In the genomic region with DNA sequence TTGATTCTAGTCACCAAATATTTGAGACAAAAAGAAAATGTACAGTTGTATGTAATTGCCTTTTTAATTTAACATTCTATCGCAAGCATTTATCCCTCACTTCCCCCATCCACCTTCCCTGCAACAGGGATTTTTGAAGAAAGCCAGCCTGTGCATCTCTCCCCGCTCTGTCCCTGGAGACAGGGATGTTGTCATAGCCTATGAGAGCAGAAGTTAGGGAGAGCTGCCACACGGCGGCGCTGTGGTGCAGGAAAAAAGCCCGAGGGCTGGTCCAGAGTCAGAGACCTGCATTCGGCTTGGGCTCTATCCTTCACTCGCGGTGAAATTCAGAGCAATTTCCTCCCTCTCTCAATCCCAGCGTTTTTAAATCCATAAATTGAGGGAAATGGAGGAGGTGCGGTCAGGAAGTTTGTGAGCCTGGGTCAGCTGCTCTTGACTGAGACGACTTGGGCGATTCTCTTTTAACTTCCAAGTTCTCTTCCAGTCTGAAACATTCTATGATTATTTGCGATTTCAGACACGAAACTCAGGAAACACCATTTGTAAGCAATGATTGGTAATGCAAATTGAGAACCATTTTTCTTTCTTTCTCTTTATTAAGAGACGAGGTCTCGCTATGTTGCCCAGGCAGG, we compare ENCODE assay signal across 9 cellular contexts. TPM values are rescaled to one million over a fixed set of nuclear protein-coding genes. Genes with fewer than 3 reads are reported as not detected.
DNase-seq lines count a peak whose midpoint lies in the region; ATAC-seq, FAIRE-seq and TF ChIP-seq lines count a peak whose summit lies in the region.
"Had no signal": no experiment of that assay in that cellular context is flagged by ENCODE, and none has a peak within 500 bp of the region (broad histone marks: within the 10 kb centered on the region; RNA-seq: fewer than 3 reads in every experiment).

No MANE protein-coding gene starts in this region.

- FAIRE-seq in D721Med (lab: Jason Lieb, UNC) = peak; percentile 29
- FAIRE-seq: colon had no signal

- no peak overlapping the region for H2AK5ac ChIP-seq in IMR-90 (ENCODE audit: low read depth, low read length)

- TF ChIP-seq RAD21 in IMR-90 (IDR thresholded peaks at IDR 0.05; ENCODE audit: low read length) = peak; percentile 98

- peak overlapping the region; percentile 67 for H2AK9ac ChIP-seq in IMR-90 (replicated peaks; ENCODE audit: low read depth, low read length, poor library complexity)

- H3K79me1 ChIP-seq in IMR-90 (ENCODE audit: low read depth in 1 of 2, low read length in 2 of 2) = no peaks in the 10 kb centered on the region

- H3K4me2 ChIP-seq in IMR-90 (ENCODE audit: low read depth, low read length) = no peak overlapping the region

- H3K23ac ChIP-seq in IMR-90 (ENCODE audit: low read depth, low read length) = no peak overlapping the region

- H3K4me3 Mint-ChIP-seq in naive thymus-derived CD8-positive, alpha-beta T cell = peak overlapping the region in 1 of 10 donors; percentile 4
- no peak overlapping the region for H3K4me3 Mint-ChIP-seq in stimulated activated naive B cell treated with anti-CD40 and anti-IgM and Interleukin-4, amounts not matched to agents 10 μg/mL and 1 μg/mL and 100 μg/mL, for 72 hours

- peaks cover 7 to 29% (median 13%) of the 10 kb centered on the region in 4 donors for H3K4me1 Mint-ChIP-seq in naive thymus-derived CD8-positive, alpha-beta T cell
- peaks cover 0 to 3% of the 10 kb centered on the region in 2 donors for H3K4me1 Mint-ChIP-seq in stimulated activated naive B cell treated with anti-CD40 and anti-IgM and Interleukin-4, amounts not matched to agents 10 μg/mL and 1 μg/mL and 100 μg/mL, for 72 hours

- no CpG with 5 or more reads among the region's 17 CpGs for WGBS in IMR-90 (ENCODE audit: extremely low coverage in 2 of 2, insufficient read length in 1 of 2), 2 experiments
- 22% methylated on average over 17 of the region's 17 CpGs for WGBS in esophagus muscularis mucosa

- H2BK5ac ChIP-seq in IMR-90 (ENCODE audit: low read depth, low read length, poor library complexity, severe bottlenecking) = no peak overlapping the region

- intact Hi-C loops in IMR-90 (cut with micrococcal nuclease) (loop anchor here (1.0 to 5.0 kb wide), 6 partner anchors 80 to 271 kb away; no protein-coding TSS in a partner anchor), esophagus muscularis mucosa (cut with DNase I) (loop anchor here (1.0 to 10.0 kb wide), 3 partner anchors 80 to 397 kb away; partner anchors contain the start of gene FAM241B)

- no peak overlapping the region for H4K8ac ChIP-seq in IMR-90 (ENCODE audit: low read depth in 2 of 2, low read length in 2 of 2)

- H2BK20ac ChIP-seq in IMR-90 (ENCODE audit: low read depth, low read length) = no peak overlapping the region

- H3K36me3 ChIP-seq in IMR-90 (ENCODE audit: control insufficient read depth, insufficient read depth, low read length) (no peaks in the 10 kb centered on the region), esophagus muscularis mucosa (no peaks in the 10 kb centered on the region)

- TF ChIP-seq CTCF in D721Med (IDR thresholded peaks at IDR 0.05; ENCODE audit: insufficient read depth, missing control alignments) (peak; percentile 97), IMR-90 (conservative IDR thresholded peaks at IDR 0.05; ENCODE audit: low read depth, low read length) (peak; percentile 94), esophagus muscularis mucosa (IDR thresholded peaks at IDR 0.05) (peak; percentile 91 to 98 (median 91))

- DNase-seq in D721Med (ENCODE audit: insufficient read length, low spot score) (peak; percentile 74), IMR-90 (peak; percentile 64), OCI-M2 (lab: John Stamatoyannopoulos, UW; ENCODE audit: unreplicated experiment) (peak; percentile 63), esophagus muscularis mucosa (ENCODE audit: extremely low spot score) (peak; percentile 96)
- peak; percentile 90 for DNase-seq in activated T-cell treated with anti-CD3 and anti-CD28 coated beads, Interleukin-2, amount 50 U/mL, for 1 hour
- DNase-seq in naive thymus-derived CD8-positive, alpha-beta T cell = peak; percentile 69 to 91 (median 84)
- peak; percentile 71 for DNase-seq in stimulated activated naive B cell treated with anti-CD40 and anti-IgM and Interleukin-4, amounts not matched to agents 10 μg/mL and 1 μg/mL and 100 μg/mL, for 72 hours

- H3K18ac ChIP-seq in IMR-90 (ENCODE audit: low read depth, low read length) = no peak overlapping the region

- H3K9me3 Mint-ChIP-seq in naive thymus-derived CD8-positive, alpha-beta T cell = no peaks in the 10 kb centered on the region
- H3K9me3 Mint-ChIP-seq in stimulated activated naive B cell treated with anti-CD40 and anti-IgM and Interleukin-4, amounts not matched to agents 10 μg/mL and 1 μg/mL and 100 μg/mL, for 72 hours = no peaks in the 10 kb centered on the region

- no TSS peak for BruUV-seq in IMR-90 (replicated peaks; lab: Mats Ljungman, UMichigan)

- TF ChIP-seq EP300 in esophagus muscularis mucosa (IDR thresholded peaks at IDR 0.05) = no peak

- in situ Hi-C loops in IMR-90 (cut with MboI; ENCODE audit: low sequenced_read_pairs) = loop anchor here (10.0 kb wide), 1 partner anchor 267 kb away; no protein-coding TSS in a partner anchor

- peak overlapping the region; percentile 77 for H2AFZ ChIP-seq in IMR-90 (replicated peaks; ENCODE audit: low read length, poor library complexity)

- no peak overlapping the region for H3K4ac ChIP-seq in IMR-90 (ENCODE audit: low read depth, low read length)

- H3K27me3 ChIP-seq in IMR-90 (ENCODE audit: control insufficient read depth, insufficient read depth, low read length) (peaks cover 2% of the 10 kb centered on the region; the same call in 1 of the 2 replicates), esophagus muscularis mucosa (no peaks in the 10 kb centered on the region)

- H3K9ac ChIP-seq in IMR-90 (ENCODE audit: low read depth, low read length) = no peak overlapping the region

- H3K9me1 ChIP-seq in IMR-90 (ENCODE audit: insufficient read depth, low read length) = peaks cover 3% of the 10 kb centered on the region

- H3K27me3 Mint-ChIP-seq in naive thymus-derived CD8-positive, alpha-beta T cell = no peaks in the 10 kb centered on the region
- no peaks in the 10 kb centered on the region for H3K27me3 Mint-ChIP-seq in stimulated activated naive B cell treated with anti-CD40 and anti-IgM and Interleukin-4, amounts not matched to agents 10 μg/mL and 1 μg/mL and 100 μg/mL, for 72 hours

- H4K5ac ChIP-seq in IMR-90 (ENCODE audit: low read depth, low read length) = no peak overlapping the region

- peaks cover 0 to 2% (median 2%) of the 10 kb centered on the region in 3 donors for H3K36me3 Mint-ChIP-seq in naive thymus-derived CD8-positive, alpha-beta T cell
- no peaks in the 10 kb centered on the region for H3K36me3 Mint-ChIP-seq in stimulated activated naive B cell treated with anti-CD40 and anti-IgM and Interleukin-4, amounts not matched to agents 10 μg/mL and 1 μg/mL and 100 μg/mL, for 72 hours

- dilution Hi-C loops in IMR-90 (cut with HindIII; ENCODE audit: low sequenced_read_pairs, unreplicated experiment) = no loop called here

- no peak overlapping the region for H3K27ac ChIP-seq in IMR-90 (ENCODE audit: insufficient read depth, low read length)
- H3K27ac ChIP-seq in esophagus muscularis mucosa (replicated peaks in 1 of 4) = no peak overlapping the region

- no peak overlapping the region for H4K91ac ChIP-seq in IMR-90 (ENCODE audit: insufficient read depth, low read depth, low read length)

- peak overlapping the region in 3 of 10 donors; percentile 3 to 57 (median 41) for H3K27ac Mint-ChIP-seq in naive thymus-derived CD8-positive, alpha-beta T cell
- no peak overlapping the region for H3K27ac Mint-ChIP-seq in stimulated activated naive B cell treated with anti-CD40 and anti-IgM and Interleukin-4, amounts not matched to agents 10 μg/mL and 1 μg/mL and 100 μg/mL, for 72 hours

- H3K56ac ChIP-seq in IMR-90 (ENCODE audit: extremely low read depth, insufficient read depth, low read length) = 0 out of 2 replicates have a peak overlapping the region, but pooled peaks have one; percentile 21

- no peak overlapping the region for H3K14ac ChIP-seq in IMR-90 (replicated peaks; ENCODE audit: low read depth, low read length)

- no peaks in the 10 kb centered on the region for H4K20me1 ChIP-seq in IMR-90 (ENCODE audit: insufficient read depth, low read length)

- H2BK120ac ChIP-seq in IMR-90 (ENCODE audit: low read depth, low read length) = no peak overlapping the region

- TF ChIP-seq POLR2A in IMR-90 (IDR thresholded peaks at IDR 0.05; ENCODE audit: low read depth, low read length) (peak; percentile 52; the same call in 1 of the 2 replicates), esophagus muscularis mucosa (IDR thresholded peaks at IDR 0.05; ENCODE audit: low read depth) (no peak)

- H2BK15ac ChIP-seq in IMR-90 (ENCODE audit: low read depth, low read length) = no peak overlapping the region

- POLR2A ChIA-PET in IMR-90 (lab: Charles Lee; ENCODE audit: unreplicated experiment) = no interaction called here
- POLR2A ChIA-PET in naive thymus-derived CD8-positive, alpha-beta T cell (lab: Charles Lee) = interaction anchor here (1.5 to 1.8 kb wide), 2 partner anchors 152 to 155 kb away, joined by 5 to 7 read pairs; no protein-coding TSS in a partner anchor

- H3K4me3 ChIP-seq in IMR-90 (ENCODE audit: insufficient read depth, low read depth, low read length) = no peak overlapping the region
- H3K4me3 ChIP-seq in esophagus muscularis mucosa = no peak overlapping the region

- peak; percentile 89 for ATAC-seq in GM21367 (IDR thresholded peaks at IDR 0.05; ENCODE audit: unreplicated experiment)
- peak; percentile 99 for ATAC-seq in IMR-90 (ENCODE audit: low read depth)
- peak; percentile 91 to 94 for ATAC-seq in naive thymus-derived CD8-positive, alpha-beta T cell
- ATAC-seq in stimulated activated naive B cell treated with anti-CD40 and anti-IgM and Interleukin-4, amounts not matched to agents 10 μg/mL and 1 μg/mL and 100 μg/mL, for 72 hours (replicated peaks) = peak; percentile 99 to 100

- CTCF ChIA-PET in IMR-90 (lab: Yijun Ruan, JAX) = interaction anchor here (1.1 to 1.6 kb wide), 4 partner anchors 145 to 170 kb away, joined by 3 to 5 read pairs (median 4); no protein-coding TSS in a partner anchor

- H3K4me1 ChIP-seq in IMR-90 (ENCODE audit: control insufficient read depth, insufficient read depth, low read length) (no peaks in the 10 kb centered on the region), esophagus muscularis mucosa (peaks cover 4 to 21% (median 11%) of the 10 kb centered on the region in 4 donors)

- H3K9me3 ChIP-seq in IMR-90 (ENCODE audit: control insufficient read depth, insufficient read depth, low read length) = no peaks in the 10 kb centered on the region
- no peaks in the 10 kb centered on the region for H3K9me3 ChIP-seq in esophagus muscularis mucosa

RNA-seq across cellular contexts. Expression of gene HKDC1, which starts 17.5 kb away (rescaled TPM):
- total RNA-seq in IMR-90 (2012; rRNA removed) = under 0.01 TPM in 1 of 2 replicates, not detected in the other
- polyA plus RNA-seq in IMR-90 (2012; rRNA removed) = 0.03 and 0.07 TPM in 2 replicates
- polyA plus RNA-seq in IMR-90 (2012; cell fraction: cytosol; rRNA removed) = 0.12 TPM in 1 of 2 replicates, not detected in the other
- 0.10 and 0.11 TPM in 2 replicates for polyA plus RNA-seq in IMR-90 (2012; cell fraction: nucleus; rRNA removed; ENCODE audit: low replicate concordance)
- total RNA-seq in esophagus muscularis mucosa = 1 to 10 TPM in 1 of 4 donors, under 1 TPM in 2, not detected in 1; 0.06 to 1.5 (median 0.17) TPM
- under 1 TPM; 0.65 to 0.80 TPM for total RNA-seq in naive thymus-derived CD8-positive, alpha-beta T cell
- polyA plus RNA-seq in naive thymus-derived CD8-positive, alpha-beta T cell = 1 to 10 TPM in 2 of 3 donors, under 1 TPM in 1; 0.97 to 4.3 (median 1.1) TPM

RNA-seq across cellular contexts. Expression of gene HK1, which starts 40.7 kb away (rescaled TPM):
- total RNA-seq in IMR-90 (2012; rRNA removed) (90.5 and 107 TPM in 2 replicates), esophagus muscularis mucosa (100 to 1,000 TPM; 114 to 188 (median 151) TPM)
- 47.7 and 53.7 TPM in 2 replicates for polyA plus RNA-seq in IMR-90 (2012; rRNA removed)
- polyA plus RNA-seq in IMR-90 (2012; cell fraction: cytosol; rRNA removed) = 31.0 and 34.7 TPM in 2 replicates
- polyA plus RNA-seq in IMR-90 (2012; cell fraction: nucleus; rRNA removed; ENCODE audit: low replicate concordance) = 30.4 and 36.1 TPM in 2 replicates
- total RNA-seq in naive thymus-derived CD8-positive, alpha-beta T cell = 10 to 100 TPM; 63.5 to 67.1 TPM
- polyA plus RNA-seq in naive thymus-derived CD8-positive, alpha-beta T cell = 100 to 1,000 TPM in 1 of 3 donors, 10 to 100 TPM in 2; 89.9 to 129 (median 97.1) TPM

RNA-seq across cellular contexts. Expression of gene SUPV3L1, which starts 57.6 kb away (rescaled TPM):
- total RNA-seq in IMR-90 (2012; rRNA removed) (22.5 and 24.4 TPM in 2 replicates), esophagus muscularis mucosa (10 to 100 TPM; 15.4 to 21.9 (median 20.4) TPM)
- 22.1 and 26.5 TPM in 2 replicates for polyA plus RNA-seq in IMR-90 (2012; rRNA removed)
- polyA plus RNA-seq in IMR-90 (2012; cell fraction: cytosol; rRNA removed) = 5.2 and 16.7 TPM in 2 replicates
- 6.3 and 58.5 TPM in 2 replicates for polyA plus RNA-seq in IMR-90 (2012; cell fraction: nucleus; rRNA removed; ENCODE audit: low replicate concordance)
- 10 to 100 TPM; 39.5 to 40.3 TPM for total RNA-seq in naive thymus-derived CD8-positive, alpha-beta T cell
- polyA plus RNA-seq in naive thymus-derived CD8-positive, alpha-beta T cell = 10 to 100 TPM; 10.8 to 17.8 (median 13.5) TPM
